Comparison of ENCODE assay signal across 16 cellular contexts in the genomic region with DNA sequence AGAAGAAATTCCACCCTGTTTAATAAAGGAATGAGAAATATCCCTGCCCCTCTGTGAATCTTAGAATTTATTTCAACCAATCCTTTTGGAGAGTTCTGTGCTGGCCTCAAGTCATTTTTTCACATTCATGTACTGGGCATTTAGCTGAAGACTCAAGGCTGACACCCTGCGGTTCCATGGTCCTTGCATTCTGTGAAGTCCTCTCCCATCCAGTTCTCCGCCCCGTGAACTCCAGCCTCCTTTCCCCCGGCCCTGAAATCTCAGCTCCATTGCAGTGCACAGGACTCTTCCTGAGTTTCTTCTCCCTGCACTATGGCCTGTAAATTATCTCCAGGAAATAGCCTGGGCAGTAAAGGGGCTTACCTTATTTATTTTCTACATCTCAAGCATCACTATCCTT.
A peak's percentile ranks its signal among the peaks of the same experiment; 100 is the strongest.
DNase-seq lines count a peak whose midpoint lies in the region; ATAC-seq and TF ChIP-seq lines count a peak whose summit lies in the region.
"Had no signal": no experiment of that assay in that cellular context is flagged by ENCODE, and none has a peak within 500 bp of the region (broad histone marks: within the 10 kb centered on the region; RNA-seq: fewer than 3 reads in every experiment).

No MANE protein-coding gene starts in this region.

- TF ChIP-seq POLR2A in gastrocnemius medialis (IDR thresholded peaks at IDR 0.05): no peak

- no peak for ATAC-seq in gastrocnemius medialis
- ATAC-seq: activated CD8-positive, alpha-beta T cell treated with anti-CD3 and anti-CD28 coated beads, Interleukin-2, amount 10 ng/mL, durations not matched to agents 7 days and 5 days; activated naive CD8-positive, alpha-beta T cell treated with anti-CD3 and anti-CD28 coated beads, Interleukin-2, amount 50 U/mL, for 24 hours had no signal

- no peak overlapping the region for H3K27ac ChIP-seq in gastrocnemius medialis
- no peak overlapping the region for H3K27ac ChIP-seq in Karpas-422 (ENCODE audit: low read length)
- H3K27ac ChIP-seq: KMS-11, parathyroid adenoma had no signal

- DNase-seq in Daoy (ENCODE audit: low read depth) (peak; percentile 71), HT1080 (ENCODE audit: low read depth) (peak; percentile 46), SW480 (ENCODE audit: low spot score) (peak; percentile 14), islet precursor cell (peak; percentile 56), gastrocnemius medialis (no peak), midbrain (lab: John Stamatoyannopoulos, UW) (no peak), NOMO-1 treated with DMSO at 0.1 percent for 48 hours (lab: John Stamatoyannopoulos, UW; ENCODE audit: unreplicated experiment) (no peak), Karpas-422 (no peak)
- DNase-seq: activated CD8-positive, alpha-beta T cell treated with anti-CD3 and anti-CD28 coated beads, Interleukin-2, amount 10 ng/mL, durations not matched to agents 7 days and 5 days; activated naive CD8-positive, alpha-beta T cell treated with anti-CD3 and anti-CD28 coated beads, Interleukin-2, amount 50 U/mL, for 24 hours; DMS79; NCI-H774; stimulated activated CD4-positive, alpha-beta T cell treated with anti-CD3 and anti-CD28 coated beads, Interleukin-4, amount 100 ng/mL, for 24 hours; SW 1271 had no signal

- H3K9ac ChIP-seq in Karpas-422 (ENCODE audit: low read length): no peak overlapping the region
- H3K9ac ChIP-seq: KMS-11, parathyroid adenoma had no signal

- H3K4me2 ChIP-seq in Karpas-422 (ENCODE audit: low read depth, low read length, poor library complexity, severe bottlenecking): no peak overlapping the region
- H3K4me2 ChIP-seq: KMS-11 had no signal

- H3K27me3 ChIP-seq in gastrocnemius medialis (no peaks in the 10 kb centered on the region), Karpas-422 (ENCODE audit: low read length) (no peaks in the 10 kb centered on the region)

- in situ Hi-C loops in gastrocnemius medialis (cut with MboI; ENCODE audit: low sequenced_read_pairs in 4 of 4): no loop called here

- H3K4me1 ChIP-seq in gastrocnemius medialis: no peaks in the 10 kb centered on the region
- no peaks in the 10 kb centered on the region for H3K4me1 ChIP-seq in Karpas-422 (ENCODE audit: low read length)
- H3K4me1 ChIP-seq: parathyroid adenoma had no signal

- H4K20me1 ChIP-seq in Karpas-422 (ENCODE audit: insufficient read depth, low read depth, low read length): no peaks in the 10 kb centered on the region

- H3K9me2 ChIP-seq in Karpas-422 (replicated peaks; ENCODE audit: insufficient read depth, low read length): no peaks in the 10 kb centered on the region

- H3K9me3 ChIP-seq in gastrocnemius medialis: no peaks in the 10 kb centered on the region
- peaks cover 6% of the 10 kb centered on the region; the same call in 1 of the 2 replicates for H3K9me3 ChIP-seq in Karpas-422 (ENCODE audit: low read length)

- H3K79me2 ChIP-seq in Karpas-422 (ENCODE audit: low read length): no peaks in the 10 kb centered on the region
- H3K79me2 ChIP-seq: parathyroid adenoma had no signal

- intact Hi-C loops in gastrocnemius medialis (cut with DNase I; ENCODE audit: low total_unique reads): no loop called here

- TF ChIP-seq CTCF in gastrocnemius medialis (IDR thresholded peaks at IDR 0.05 in 4 of 5, conservative IDR thresholded peaks at IDR 0.05 in 1 of 5): no peak

- H3K4me3 ChIP-seq in gastrocnemius medialis (no peak overlapping the region), Karpas-422 (ENCODE audit: low read length) (no peak overlapping the region)

- H3K36me3 ChIP-seq in gastrocnemius medialis: no peaks in the 10 kb centered on the region
- H3K36me3 ChIP-seq in Karpas-422 (ENCODE audit: insufficient read depth, low read length): no peaks in the 10 kb centered on the region

- no peak overlapping the region for H2AFZ ChIP-seq in Karpas-422 (ENCODE audit: low read length)
- H2AFZ ChIP-seq: parathyroid adenoma had no signal

Comparison
In these comparisons a context has a peak if more than half of its experiments do, and no peak if none do; other contexts are left out.
1. DNase-seq: peak in Daoy (single experiment), HT1080 (single experiment), SW480 (single experiment) and islet precursor cell (single experiment); none in gastrocnemius medialis (0 of 2), midbrain (single experiment), NOMO-1 treated with DMSO at 0.1 percent for 48 hours (single experiment) and Karpas-422 (single experiment).